Comparison of ENCODE assay signal across 8 cellular contexts in genomic region chr19:19201697-19202630, GRCh38. TPM values are rescaled to one million over a fixed set of nuclear protein-coding genes. Genes with fewer than 3 reads are reported as not detected.
DNase-seq lines count a peak whose midpoint lies in the region; ATAC-seq, FAIRE-seq and TF ChIP-seq lines count a peak whose summit lies in the region.

No MANE protein-coding gene starts in this region.

- H3K4me1 Mint-ChIP-seq in activated CD4-positive, alpha-beta T cell treated with anti-CD3 and anti-CD28 coated beads for 36 hours: peaks cover 21% of the 10 kb centered on the region
- H3K4me1 Mint-ChIP-seq in activated T-helper 17 cell treated with anti-CD3 and anti-CD28 coated beads, Interleukin-2, amount 50 U/mL, for 72 hours: peaks cover 4% of the 10 kb centered on the region

- H3K4me2 ChIP-seq in keratinocyte (ENCODE audit: control insufficient read depth, extremely low read depth, insufficient read depth, low read depth, low read length): peak overlapping the region; percentile 92

- H3K9me3 Mint-ChIP-seq in activated CD4-positive, alpha-beta T cell treated with anti-CD3 and anti-CD28 coated beads for 36 hours (ENCODE audit: low read depth): no peaks in the 10 kb centered on the region
- H3K9me3 Mint-ChIP-seq in activated T-helper 17 cell treated with anti-CD3 and anti-CD28 coated beads, Interleukin-2, amount 50 U/mL, for 72 hours: no peaks in the 10 kb centered on the region

- H3K27me3 ChIP-seq in keratinocyte (ENCODE audit: control insufficient read depth, extremely low read depth, insufficient read depth, low read length) (no peaks in the 10 kb centered on the region), subcutaneous abdominal adipose tissue (ENCODE audit: control insufficient read depth in 5 of 5, insufficient read depth in 4 of 5, low read length in 5 of 5) (peaks cover 0 to 8% (median 6%) of the 10 kb centered on the region in 5 donors)

- peak overlapping the region; percentile 27 for H2AFZ ChIP-seq in keratinocyte (ENCODE audit: control insufficient read depth, low read length)

- POLR2A ChIA-PET in activated CD4-positive, alpha-beta T cell treated with anti-CD3 and anti-CD28 coated beads for 36 hours (lab: Charles Lee): interaction anchor here (1.2 to 2.1 kb wide), 2 partner anchors 9 to 920 kb away, joined by 3 to 31 read pairs; partner anchors contain the start of genes BORCS8, JUND and RFXANK

- CTCF ChIA-PET in activated CD4-positive, alpha-beta T cell treated with anti-CD3 and anti-CD28 coated beads for 36 hours (lab: Charles Lee): interaction anchor here (0.6 to 2.3 kb wide), 5 partner anchors 9 to 203 kb away, joined by 3 to 20 read pairs (median 4); partner anchors contain the start of genes BORCS8 and RFXANK

- no peak for TF ChIP-seq CTCF in keratinocyte (optimal IDR thresholded peaks at IDR 0.05 in 1 of 3, IDR thresholded peaks at IDR 0.05 in 1 of 3, conservative IDR thresholded peaks at IDR 0.05 in 1 of 3; ENCODE audit: extremely low read depth in 1 of 3, insufficient read depth in 2 of 3, low read length in 3 of 3)

- intact Hi-C loops in activated CD4-positive, alpha-beta T cell treated with anti-CD3 and anti-CD28 coated beads for 36 hours (cut with DNase I, micrococcal nuclease): no loop called here

- H3K9me3 ChIP-seq in keratinocyte (ENCODE audit: control insufficient read depth, low read depth, low read length) (no peaks in the 10 kb centered on the region), subcutaneous abdominal adipose tissue (ENCODE audit: control insufficient read depth in 5 of 5, low read length in 5 of 5) (no peaks in the 10 kb centered on the region)

- H3K4me3 Mint-ChIP-seq in activated CD4-positive, alpha-beta T cell treated with anti-CD3 and anti-CD28 coated beads for 36 hours: peak overlapping the region; percentile 90
- H3K4me3 Mint-ChIP-seq in activated T-helper 17 cell treated with anti-CD3 and anti-CD28 coated beads, Interleukin-2, amount 50 U/mL, for 72 hours: peak overlapping the region; percentile 91

- H3K27ac ChIP-seq in keratinocyte (ENCODE audit: control insufficient read depth, insufficient read depth, low read length) (peak overlapping the region; percentile 82), subcutaneous abdominal adipose tissue (ENCODE audit: low read depth, low read length) (peak overlapping the region; percentile 87)

- H3K36me3 ChIP-seq in keratinocyte (ENCODE audit: control insufficient read depth in 2 of 2, extremely low read depth in 1 of 2, insufficient read depth in 2 of 2, low read length in 2 of 2) (peaks cover 19% of the 10 kb centered on the region in 2 experiments), subcutaneous abdominal adipose tissue (ENCODE audit: control insufficient read depth in 5 of 5, insufficient read depth in 5 of 5, low read length in 5 of 5) (peaks cover 0 to 42% (median 32%) of the 10 kb centered on the region in 5 donors)

- no peaks in the 10 kb centered on the region for H3K27me3 Mint-ChIP-seq in activated CD4-positive, alpha-beta T cell treated with anti-CD3 and anti-CD28 coated beads for 36 hours
- no peaks in the 10 kb centered on the region for H3K27me3 Mint-ChIP-seq in activated T-helper 17 cell treated with anti-CD3 and anti-CD28 coated beads, Interleukin-2, amount 50 U/mL, for 72 hours

- H3K79me2 ChIP-seq in keratinocyte (ENCODE audit: control insufficient read depth, insufficient read depth, low read length): peaks cover 14% of the 10 kb centered on the region

- no peak for FAIRE-seq in keratinocyte (lab: Jason Lieb, UNC)

- H3K9ac ChIP-seq in keratinocyte (ENCODE audit: control insufficient read depth, extremely low read depth, insufficient read depth, low read length) (peak overlapping the region; percentile 90), subcutaneous abdominal adipose tissue (ENCODE audit: low read length in 5 of 5) (peak overlapping the region in 4 of 5 donors; percentile 78 to 86 (median 84))

- ATAC-seq in activated CD4-positive, alpha-beta T cell treated with anti-CD3 and anti-CD28 coated beads for 36 hours: no peak
- no peak for ATAC-seq in activated T-helper 17 cell treated with anti-CD3 and anti-CD28 coated beads, Interleukin-2, amount 50 U/mL, for 72 hours (replicated peaks)

- no peaks in the 10 kb centered on the region for H4K20me1 ChIP-seq in keratinocyte (ENCODE audit: control insufficient read depth, extremely low read depth, insufficient read depth, low read length)

- H3K9me1 ChIP-seq in keratinocyte (ENCODE audit: control insufficient read depth, extremely low read depth, insufficient read depth, low read length): no peaks in the 10 kb centered on the region

- H3K36me3 Mint-ChIP-seq in activated CD4-positive, alpha-beta T cell treated with anti-CD3 and anti-CD28 coated beads for 36 hours (ENCODE audit: low read depth): peaks cover 27% of the 10 kb centered on the region
- H3K36me3 Mint-ChIP-seq in activated T-helper 17 cell treated with anti-CD3 and anti-CD28 coated beads, Interleukin-2, amount 50 U/mL, for 72 hours (ENCODE audit: low read depth): peaks cover 55% of the 10 kb centered on the region

- dilution Hi-C loops in keratinocyte (cut with MboI; ENCODE audit: extremely low pct_ligation_motif_present, low sequenced_read_pairs): no loop called here

- peak overlapping the region; percentile 84 for H3K27ac Mint-ChIP-seq in activated CD4-positive, alpha-beta T cell treated with anti-CD3 and anti-CD28 coated beads for 36 hours
- peak overlapping the region; percentile 91 for H3K27ac Mint-ChIP-seq in activated T-helper 17 cell treated with anti-CD3 and anti-CD28 coated beads, Interleukin-2, amount 50 U/mL, for 72 hours

- DNase-seq in activated CD4-positive, alpha-beta T cell treated with anti-CD3 and anti-CD28 coated beads for 36 hours: no peak
- no peak for DNase-seq in activated CD4-positive, alpha-beta T cell treated with anti-CD3 and anti-CD28 coated beads for 1 hour
- DNase-seq in keratinocyte (ENCODE audit: low read depth, low spot score): no peak
- DNase-seq in activated gamma-delta T cell treated with Interleukin-2 at 50 U/mL for 16 hours: no peak
- DNase-seq in SKM-1 treated with dmso at 0.1 percent for 144 hours (lab: John Stamatoyannopoulos, UW; ENCODE audit: unreplicated experiment): no peak
- DNase-seq in retina: no peak

- H3K4me3 ChIP-seq in keratinocyte (ENCODE audit: control insufficient read depth in 2 of 3, extremely low read depth in 1 of 3, insufficient read depth in 2 of 3, low read depth in 1 of 3, low read length in 3 of 3): peak overlapping the region; percentile 62 to 87 (median 85)
- H3K4me3 ChIP-seq in subcutaneous abdominal adipose tissue (ENCODE audit: low read depth in 1 of 5, low read length in 5 of 5): peak overlapping the region; percentile 65 to 87 (median 81)

- H3K4me1 ChIP-seq in keratinocyte (ENCODE audit: control insufficient read depth, extremely low read depth, insufficient read depth, low read length) (peaks cover 8% of the 10 kb centered on the region), subcutaneous abdominal adipose tissue (ENCODE audit: control insufficient read depth in 5 of 5, insufficient read depth in 5 of 5, low read length in 5 of 5) (peaks cover 3 to 14% (median 11%) of the 10 kb centered on the region in 5 donors)

RNA-seq across cellular contexts. Expression of gene NR2C2AP, which starts 1.2 kb away (rescaled TPM):
- total RNA-seq in activated CD4-positive, alpha-beta T cell treated with anti-CD3 and anti-CD28 coated beads for 36 hours: 10 to 100 TPM; 34.7 to 46.6 TPM
- 10 to 100 TPM; 39.5 to 50.9 TPM for total RNA-seq in activated T-helper 17 cell treated with anti-CD3 and anti-CD28 coated beads, Interleukin-2, amount 50 U/mL, for 72 hours
- polyA plus RNA-seq in keratinocyte: 9.7 to 14.4 TPM (median 12.3 TPM) in 3 replicates
- 5.2 TPM for polyA plus RNA-seq in keratinocyte (2011; ENCODE audit: low read depth)
- polyA plus RNA-seq in keratinocyte (2011; cell fraction: cytosol; rRNA removed): 7.2 and 8.7 TPM in 2 replicates
- 9.5 and 11.9 TPM in 2 replicates for polyA plus RNA-seq in keratinocyte (2011; cell fraction: nucleus; rRNA removed)
- 12.0 and 19.3 TPM in 2 replicates for polyA plus RNA-seq in keratinocyte (2012; ENCODE audit: low replicate concordance)
- 3.9 to 5.1 TPM (median 4.9 TPM) in 3 replicates for polyA minus RNA-seq in keratinocyte
- 5.9 TPM for polyA minus RNA-seq in keratinocyte (2011; cell fraction: cytosol; rRNA and poly(A)+ RNA removed)
- polyA minus RNA-seq in keratinocyte (2011; cell fraction: nucleus; rRNA and poly(A)+ RNA removed): 1.9 and 2.1 TPM in 2 replicates

RNA-seq across cellular contexts. Expression of gene NCAN, which starts 9.8 kb away (rescaled TPM):
- not detected for total RNA-seq in activated CD4-positive, alpha-beta T cell treated with anti-CD3 and anti-CD28 coated beads for 36 hours
- total RNA-seq in activated T-helper 17 cell treated with anti-CD3 and anti-CD28 coated beads, Interleukin-2, amount 50 U/mL, for 72 hours: not detected
- not detected in 3 replicates for polyA plus RNA-seq in keratinocyte
- not detected for polyA plus RNA-seq in keratinocyte (2011; ENCODE audit: low read depth)
- not detected in 2 replicates for polyA plus RNA-seq in keratinocyte (2011; cell fraction: cytosol; rRNA removed)
- 0.01 TPM in 1 of 2 replicates, not detected in the other for polyA plus RNA-seq in keratinocyte (2011; cell fraction: nucleus; rRNA removed)
- polyA plus RNA-seq in keratinocyte (2012; ENCODE audit: low replicate concordance): not detected in 2 replicates
- polyA minus RNA-seq in keratinocyte: 0.19 TPM in 1 of 3 replicates, not detected in the others
- polyA minus RNA-seq in keratinocyte (2011; cell fraction: cytosol; rRNA and poly(A)+ RNA removed): not detected
- not detected in 2 replicates for polyA minus RNA-seq in keratinocyte (2011; cell fraction: nucleus; rRNA and poly(A)+ RNA removed)

RNA-seq across cellular contexts. Expression of gene RFXANK, which starts 9.9 kb away (rescaled TPM):
- total RNA-seq in activated CD4-positive, alpha-beta T cell treated with anti-CD3 and anti-CD28 coated beads for 36 hours: 10 to 100 TPM; 56.2 to 68.5 TPM
- 10 to 100 TPM; 88.9 to 95.8 TPM for total RNA-seq in activated T-helper 17 cell treated with anti-CD3 and anti-CD28 coated beads, Interleukin-2, amount 50 U/mL, for 72 hours
- 49.0 to 70.8 TPM (median 51.3 TPM) in 3 replicates for polyA plus RNA-seq in keratinocyte
- 15.3 TPM for polyA plus RNA-seq in keratinocyte (2011; ENCODE audit: low read depth)
- polyA plus RNA-seq in keratinocyte (2011; cell fraction: cytosol; rRNA removed): 31.1 and 63.0 TPM in 2 replicates
- polyA plus RNA-seq in keratinocyte (2011; cell fraction: nucleus; rRNA removed): 83.4 and 108 TPM in 2 replicates
- 67.3 and 105 TPM in 2 replicates for polyA plus RNA-seq in keratinocyte (2012; ENCODE audit: low replicate concordance)
- polyA minus RNA-seq in keratinocyte: 37.5 to 93.6 TPM (median 52.6 TPM) in 3 replicates
- 62.2 TPM for polyA minus RNA-seq in keratinocyte (2011; cell fraction: cytosol; rRNA and poly(A)+ RNA removed)
- polyA minus RNA-seq in keratinocyte (2011; cell fraction: nucleus; rRNA and poly(A)+ RNA removed): 27.2 and 31.6 TPM in 2 replicates

RNA-seq across cellular contexts. Expression of gene BORCS8, which starts 10.0 kb away (rescaled TPM):
- total RNA-seq in activated CD4-positive, alpha-beta T cell treated with anti-CD3 and anti-CD28 coated beads for 36 hours: 10 to 100 TPM; 19.5 to 25.3 TPM
- 10 to 100 TPM; 14.9 to 28.2 TPM for total RNA-seq in activated T-helper 17 cell treated with anti-CD3 and anti-CD28 coated beads, Interleukin-2, amount 50 U/mL, for 72 hours
- polyA plus RNA-seq in keratinocyte: 16.3 to 19.6 TPM (median 18.1 TPM) in 3 replicates
- 1.6 TPM for polyA plus RNA-seq in keratinocyte (2011; ENCODE audit: low read depth)
- polyA plus RNA-seq in keratinocyte (2011; cell fraction: cytosol; rRNA removed): 13.0 and 24.1 TPM in 2 replicates
- polyA plus RNA-seq in keratinocyte (2011; cell fraction: nucleus; rRNA removed): 14.3 and 18.5 TPM in 2 replicates
- polyA plus RNA-seq in keratinocyte (2012; ENCODE audit: low replicate concordance): 6.5 and 19.3 TPM in 2 replicates
- polyA minus RNA-seq in keratinocyte: 9.0 to 29.3 TPM (median 15.6 TPM) in 3 replicates
- 10.4 TPM for polyA minus RNA-seq in keratinocyte (2011; cell fraction: cytosol; rRNA and poly(A)+ RNA removed)
- polyA minus RNA-seq in keratinocyte (2011; cell fraction: nucleus; rRNA and poly(A)+ RNA removed): 8.2 and 8.5 TPM in 2 replicates

RNA-seq across cellular contexts. Expression of gene MEF2B, which starts 31.9 kb away (rescaled TPM):
- total RNA-seq in activated CD4-positive, alpha-beta T cell treated with anti-CD3 and anti-CD28 coated beads for 36 hours: 1 to 10 TPM; 1.9 to 2.1 TPM
- 1 to 10 TPM in 1 of 2 donors, under 1 TPM in 1; 0.17 to 2.0 TPM for total RNA-seq in activated T-helper 17 cell treated with anti-CD3 and anti-CD28 coated beads, Interleukin-2, amount 50 U/mL, for 72 hours
- polyA plus RNA-seq in keratinocyte: 0.05 to 0.17 TPM (median 0.11 TPM) in 3 replicates
- polyA plus RNA-seq in keratinocyte (2011; ENCODE audit: low read depth): 0.62 TPM
- polyA plus RNA-seq in keratinocyte (2011; cell fraction: cytosol; rRNA removed): 0.22 and 0.34 TPM in 2 replicates
- polyA plus RNA-seq in keratinocyte (2011; cell fraction: nucleus; rRNA removed): 0.57 and 1.4 TPM in 2 replicates
- 0.08 and 0.79 TPM in 2 replicates for polyA plus RNA-seq in keratinocyte (2012; ENCODE audit: low replicate concordance)
- polyA minus RNA-seq in keratinocyte: not detected in 3 replicates
- polyA minus RNA-seq in keratinocyte (2011; cell fraction: cytosol; rRNA and poly(A)+ RNA removed): not detected
- 0.42 TPM in 1 of 2 replicates, not detected in the other for polyA minus RNA-seq in keratinocyte (2011; cell fraction: nucleus; rRNA and poly(A)+ RNA removed)
